32 cellular contexts compared by ENCODE assay signal in genomic region chr6:164008902-164009301, GRCh38.
"Had no signal": no experiment of that assay in that cellular context is flagged by ENCODE, and none has a peak within 500 bp of the region (broad histone marks: within the 10 kb centered on the region; RNA-seq: fewer than 3 reads in every experiment).

No MANE protein-coding gene starts in this region.

- H3K9me3 Mint-ChIP-seq: natural killer cell treated with Interleukin-12 subunit alpha and Interleukin-12 subunit beta and Interleukin-15 and Interleukin-18, amount 100 ng/mL, for 72 hours had no signal

- H3K79me2 ChIP-seq: parathyroid adenoma had no signal

- H3K9me3 ChIP-seq: ovary, psoas muscle, spleen, suprapubic skin, testis, tibial artery, transverse colon, upper lobe of left lung, vagina had no signal

- FAIRE-seq: urothelium cell line had no signal

- DNase-seq: naive thymus-derived CD8-positive, alpha-beta T cell; nephron progenitor cell; occipital lobe; ovary; posterior cingulate gyrus; psoas muscle; right cardiac atrium; spleen; stimulated activated CD4-positive, alpha-beta T cell treated with anti-CD3 and anti-CD28 coated beads, Interleukin-12 subunit alpha, Interleukin-12 subunit beta, amount 100 ng/mL, for 4 hours; stimulated activated CD4-positive, alpha-beta T cell treated with anti-CD3 and anti-CD28 coated beads, Interleukin-1b, Interleukin-23, amount 100 ng/mL, for 48 hours; stimulated activated CD4-positive, alpha-beta T cell treated with anti-CD3 and anti-CD28 coated beads, Interleukin-4, amount 100 ng/mL, for 1 hour; stimulated activated CD4-positive, alpha-beta T cell treated with anti-CD3 and anti-CD28 coated beads, Interleukin-4, amount 100 ng/mL, for 4 hours; stimulated activated CD8-positive, alpha-beta memory T cell treated with anti-CD3 and anti-CD28 coated beads, Interleukin-4, amount 100 ng/mL, for 48 hours; stimulated activated naive CD4-positive, alpha-beta T cell; stimulated activated naive CD8-positive, alpha-beta T cell treated with anti-CD3 and anti-CD28 coated beads, Interleukin-15, amount 100 ng/mL, for 72 hours; stimulated activated naive CD8-positive, alpha-beta T cell treated with anti-CD3 and anti-CD28 coated beads, Interleukin-15, Interleukin-2, amounts not matched to agents 100 U/mL and 50 U/mL, for 24 hours; substantia nigra; testis; tibial artery; transverse colon; upper lobe of left lung had no signal

- H3K27me3 ChIP-seq: neural progenitor cell, ovary, spleen, suprapubic skin, testis, tibial artery, transverse colon, upper lobe of left lung, vagina had no signal

- H3K36me3 Mint-ChIP-seq: naive thymus-derived CD8-positive, alpha-beta T cell; natural killer cell treated with Interleukin-12 subunit alpha and Interleukin-12 subunit beta and Interleukin-15 and Interleukin-18, amount 100 ng/mL, for 72 hours; stimulated activated memory B cell treated with anti-CD40 and anti-IgM and Interleukin-4, amounts not matched to agents 10 μg/mL and 1 μg/mL and 100 μg/mL, for 72 hours had no signal

- H3K4me2 ChIP-seq: neural progenitor cell, smooth muscle cell had no signal

- H3K4me1 ChIP-seq: parathyroid adenoma, spleen, suprapubic skin, testis, tibial artery, transverse colon, upper lobe of left lung, vagina had no signal

- ATAC-seq: naive thymus-derived CD8-positive, alpha-beta T cell; natural killer cell treated with Interleukin-12 subunit alpha and Interleukin-12 subunit beta and Interleukin-15 and Interleukin-18, amount 100 ng/mL, for 72 hours; right cardiac atrium; sciatic nerve; stimulated activated memory B cell treated with anti-CD40 and anti-IgM and Interleukin-4, amounts not matched to agents 10 μg/mL and 1 μg/mL and 100 μg/mL, for 72 hours; stimulated activated naive CD8-positive, alpha-beta T cell treated with anti-CD3 and anti-CD28 coated beads, Interleukin-15, amount 100 ng/mL, for 72 hours; stimulated activated naive CD8-positive, alpha-beta T cell treated with anti-CD3 and anti-CD28 coated beads, Interleukin-15, Interleukin-2, amounts not matched to agents 100 U/mL and 50 U/mL, for 24 hours had no signal

- H3K36me3 ChIP-seq: neural progenitor cell, ovary, spleen, suprapubic skin, tibial artery, transverse colon, upper lobe of left lung, vagina had no signal

- H3K4me1 Mint-ChIP-seq: naive thymus-derived CD8-positive, alpha-beta T cell; stimulated activated memory B cell treated with anti-CD40 and anti-IgM and Interleukin-4, amounts not matched to agents 10 μg/mL and 1 μg/mL and 100 μg/mL, for 72 hours; stimulated activated naive CD8-positive, alpha-beta T cell treated with anti-CD3 and anti-CD28 coated beads, Interleukin-15, amount 100 ng/mL, for 72 hours had no signal

- H3K4me3 Mint-ChIP-seq: naive thymus-derived CD8-positive, alpha-beta T cell; natural killer cell treated with Interleukin-12 subunit alpha and Interleukin-12 subunit beta and Interleukin-15 and Interleukin-18, amount 100 ng/mL, for 72 hours; nephron progenitor cell; neural progenitor cell; stimulated activated memory B cell treated with anti-CD40 and anti-IgM and Interleukin-4, amounts not matched to agents 10 μg/mL and 1 μg/mL and 100 μg/mL, for 72 hours; stimulated activated naive CD8-positive, alpha-beta T cell treated with anti-CD3 and anti-CD28 coated beads, Interleukin-15, amount 100 ng/mL, for 72 hours had no signal

- H2AFZ ChIP-seq: neural progenitor cell, parathyroid adenoma had no signal

- H3K27ac Mint-ChIP-seq: naive thymus-derived CD8-positive, alpha-beta T cell; natural killer cell treated with Interleukin-12 subunit alpha and Interleukin-12 subunit beta and Interleukin-15 and Interleukin-18, amount 100 ng/mL, for 72 hours; nephron progenitor cell; progenitor cell of endocrine pancreas; stimulated activated memory B cell treated with anti-CD40 and anti-IgM and Interleukin-4, amounts not matched to agents 10 μg/mL and 1 μg/mL and 100 μg/mL, for 72 hours; stimulated activated naive CD8-positive, alpha-beta T cell treated with anti-CD3 and anti-CD28 coated beads, Interleukin-15, amount 100 ng/mL, for 72 hours had no signal

- H3K27ac ChIP-seq: neural progenitor cell, ovary, parathyroid adenoma, psoas muscle, skin epidermis, spleen, suprapubic skin, testis, tibial artery, transverse colon, upper lobe of left lung, vagina had no signal

- H3K4me3 ChIP-seq: neural progenitor cell, ovary, psoas muscle, skin epidermis, smooth muscle cell, spleen, suprapubic skin, testis, tibial artery, transverse colon, upper lobe of left lung, vagina had no signal

- H3K9ac ChIP-seq: neural progenitor cell, parathyroid adenoma had no signal

- H3K27me3 Mint-ChIP-seq: stimulated activated naive CD8-positive, alpha-beta T cell treated with anti-CD3 and anti-CD28 coated beads, Interleukin-15, amount 100 ng/mL, for 72 hours had no signal
